21 cellular contexts compared by ENCODE assay signal in the genomic region with DNA sequence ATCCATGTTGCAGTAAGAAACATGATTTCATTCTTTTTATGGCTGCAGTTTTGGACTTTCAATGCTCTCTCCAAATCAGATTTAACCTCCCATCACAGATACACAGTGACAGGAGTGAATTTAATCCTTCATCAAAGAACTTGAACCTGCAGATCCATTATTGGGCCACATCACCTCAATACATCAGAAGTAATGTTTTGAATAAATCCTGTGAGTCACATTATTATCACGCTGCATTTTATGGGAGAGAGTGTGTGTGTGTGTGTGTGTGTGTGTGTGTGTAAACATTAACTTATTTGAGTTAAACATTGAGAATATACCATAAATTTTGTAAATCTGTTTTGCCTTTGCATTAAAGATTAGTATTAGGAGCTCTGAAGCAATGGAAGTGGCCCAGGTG.
"Had no signal": no experiment of that assay in that cellular context is flagged by ENCODE, and none has a peak within 500 bp of the region (broad histone marks: within the 10 kb centered on the region; RNA-seq: fewer than 3 reads in every experiment).

No MANE protein-coding gene starts in this region.

- H3K27ac ChIP-seq: brain microvascular endothelial cell, dorsolateral prefrontal cortex, epithelial cell of prostate, foreskin keratinocyte, lower lobe of right lung, SJCRH30, testis, WERI-Rb-1 had no signal

- H3K9me3 ChIP-seq: lower lobe of right lung, SJCRH30, testis had no signal

- ATAC-seq: foreskin keratinocyte, lower lobe of right lung had no signal

- H3K27ac Mint-ChIP-seq: activated CD4-positive, alpha-beta memory T cell treated with anti-CD3 and anti-CD28 coated beads, Interleukin-2, amount 10 ng/mL, durations not matched to agents 7 days and 5 days; endodermal cell; nephron progenitor cell; type B pancreatic cell had no signal

- H3K4me1 ChIP-seq: foreskin keratinocyte, lower lobe of right lung, SJCRH30, testis had no signal

- H3K27me3 Mint-ChIP-seq: activated CD4-positive, alpha-beta memory T cell treated with anti-CD3 and anti-CD28 coated beads, Interleukin-2, amount 10 ng/mL, durations not matched to agents 7 days and 5 days; type B pancreatic cell had no signal

- H3K36me3 ChIP-seq: brain microvascular endothelial cell, lower lobe of right lung, SJCRH30, WERI-Rb-1 had no signal

- H3K4me3 ChIP-seq: dorsolateral prefrontal cortex, lower lobe of right lung, SJCRH30, testis had no signal

- H3K27me3 ChIP-seq: brain microvascular endothelial cell, dorsolateral prefrontal cortex, foreskin keratinocyte, SJCRH30, testis had no signal

- H3K4me3 Mint-ChIP-seq: activated CD4-positive, alpha-beta memory T cell treated with anti-CD3 and anti-CD28 coated beads, Interleukin-2, amount 10 ng/mL, durations not matched to agents 7 days and 5 days; endodermal cell; nephron progenitor cell; type B pancreatic cell had no signal

- DNase-seq: activated CD4-positive, alpha-beta memory T cell treated with anti-CD3 and anti-CD28 coated beads, Interleukin-2, amount 10 ng/mL, durations not matched to agents 7 days and 5 days; activated gamma-delta T cell; aorta; brain microvascular endothelial cell; central memory CD4-positive, alpha-beta T cell; dorsolateral prefrontal cortex; endodermal cell; foreskin keratinocyte; glutamatergic neuron; hypothalamus; islet precursor cell; lower lobe of right lung; nephron progenitor cell; nucleus accumbens; SJCRH30; stimulated activated CD4-positive, alpha-beta T cell treated with anti-CD3 and anti-CD28 coated beads, Interleukin-2, amount 100 ng/mL, for 24 hours; T-helper 2 cell; testis; WERI-Rb-1 had no signal

- H3K9me3 Mint-ChIP-seq: activated CD4-positive, alpha-beta memory T cell treated with anti-CD3 and anti-CD28 coated beads, Interleukin-2, amount 10 ng/mL, durations not matched to agents 7 days and 5 days; endodermal cell had no signal
